In the genomic region with DNA sequence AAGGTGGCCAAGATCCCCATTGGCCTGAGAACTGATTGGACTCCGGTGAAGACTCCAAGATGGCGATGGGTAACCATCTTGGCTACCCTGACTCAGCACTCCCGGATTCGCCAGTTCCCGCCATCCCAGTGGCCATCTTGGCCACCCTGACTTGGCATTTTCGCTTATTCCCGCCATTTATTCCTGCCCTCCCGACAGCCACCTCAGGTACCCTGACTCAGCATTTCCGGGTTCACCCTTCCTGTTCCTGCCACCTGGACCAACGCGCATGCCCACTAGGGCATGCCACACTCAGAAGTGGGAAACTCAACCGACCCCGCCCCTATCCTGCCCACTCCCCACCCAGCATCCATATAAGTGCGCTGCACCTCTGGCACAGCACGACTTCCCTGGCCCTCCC, we compare ENCODE assay signal across 24 cellular contexts. TPM values are rescaled to one million over a fixed set of nuclear protein-coding genes. Genes with fewer than 3 reads are reported as not detected.
"Had no signal": no experiment of that assay in that cellular context is flagged by ENCODE, and none has a peak within 500 bp of the region (broad histone marks: within the 10 kb centered on the region; RNA-seq: fewer than 3 reads in every experiment).

No MANE protein-coding gene starts in this region.

- H3K36me3 ChIP-seq: MG63 had no signal

- DNase-seq: activated B cell treated with CpG ODN at 0.5 μM for 24 hours; activated CD4-positive, alpha-beta T cell treated with anti-CD3 and anti-CD28 coated beads for 1 hour; activated CD4-positive, alpha-beta T cell treated with anti-CD3 and anti-CD28 coated beads, Interleukin-2, amount 10 ng/mL, durations not matched to agents 24 days and 14 days; activated CD4-positive, alpha-beta T cell treated with anti-CD3 and anti-CD28 coated beads, Interleukin-2, amount 50 U/mL, for 48 hours; activated CD8-positive, alpha-beta memory T cell treated with anti-CD3 and anti-CD28 coated beads, Interleukin-2, amount 10 ng/mL, durations not matched to agents 7 days and 5 days; activated effector memory CD4-positive, alpha-beta T cell treated with Interleukin-2 at 50 U/mL for 16 hours; activated naive CD4-positive, alpha-beta T cell treated with anti-CD3 and anti-CD28 coated beads for 36 hours; activated T-cell treated with anti-CD3 and anti-CD28 coated beads, Interleukin-2, amount 50 U/mL, for 24 hours; amygdala; MG63; MV-4-11; NCI-H1092 treated with DMSO at 0.1 percent for 48 hours; NCI-H1417 treated with DMSO at 0.1 percent for 48 hours; NCI-H1694; NCI-H2029; NCI-H2107; NCI-H510A treated with DMSO at 0.1 percent for 48 hours; NCI-H69; SIG-M5; SK-N-SH had no signal

- H3K4me2 ChIP-seq: SK-N-SH had no signal

- H3K9ac ChIP-seq: SK-N-SH had no signal

- H3K9me3 ChIP-seq: MG63, SK-N-SH had no signal

- FAIRE-seq: astrocyte had no signal

- H3K27me3 ChIP-seq: MG63 had no signal

- H3K4me3 ChIP-seq: MG63 had no signal

- ATAC-seq: activated CD8-positive, alpha-beta memory T cell treated with anti-CD3 and anti-CD28 coated beads, Interleukin-2, amount 10 ng/mL, durations not matched to agents 7 days and 5 days had no signal

RNA-seq across cellular contexts. Expression of a gene that starts 7.8 kb away (rescaled TPM):
- total RNA-seq: activated B cell treated with CpG ODN at 0.5 μM for 24 hours; activated CD4-positive, alpha-beta T cell treated with anti-CD3 and anti-CD28 coated beads, Interleukin-2, amount 10 ng/mL, durations not matched to agents 24 days and 14 days; activated CD8-positive, alpha-beta memory T cell treated with anti-CD3 and anti-CD28 coated beads, Interleukin-2, amount 10 ng/mL, durations not matched to agents 7 days and 5 days; activated naive CD4-positive, alpha-beta T cell treated with anti-CD3 and anti-CD28 coated beads for 36 hours; activated T-helper 1 cell treated with anti-CD3 and anti-CD28 coated beads, Interleukin-12 subunit alpha, Interleukin-12 subunit beta, Interleukin-2, Interleukin-4 antibody, amounts not matched to agents 30 ng/mL and 10 ng/mL and 1 ng/mL, durations not matched to agents 14 hours and 24 hours and 36 hours; astrocyte; RPMI7951; T-helper 1 cell treated with Interleukin-12 subunit alpha and Interleukin-12 subunit beta and Interleukin-4 antibody, amounts not matched to agents 30 ng/mL and 1 ng/mL, for 36 hours had no signal
- polyA plus RNA-seq: SK-N-SH had no signal

RNA-seq across cellular contexts. Expression of a gene that starts 12.3 kb away (rescaled TPM):
- total RNA-seq: activated B cell treated with CpG ODN at 0.5 μM for 24 hours; activated CD4-positive, alpha-beta T cell treated with anti-CD3 and anti-CD28 coated beads, Interleukin-2, amount 10 ng/mL, durations not matched to agents 24 days and 14 days; activated CD8-positive, alpha-beta memory T cell treated with anti-CD3 and anti-CD28 coated beads, Interleukin-2, amount 10 ng/mL, durations not matched to agents 7 days and 5 days; activated naive CD4-positive, alpha-beta T cell treated with anti-CD3 and anti-CD28 coated beads for 36 hours; activated T-helper 1 cell treated with anti-CD3 and anti-CD28 coated beads, Interleukin-12 subunit alpha, Interleukin-12 subunit beta, Interleukin-2, Interleukin-4 antibody, amounts not matched to agents 30 ng/mL and 10 ng/mL and 1 ng/mL, durations not matched to agents 14 hours and 24 hours and 36 hours; astrocyte; RPMI7951; T-helper 1 cell treated with Interleukin-12 subunit alpha and Interleukin-12 subunit beta and Interleukin-4 antibody, amounts not matched to agents 30 ng/mL and 1 ng/mL, for 36 hours had no signal
- polyA plus RNA-seq: SK-N-SH had no signal

RNA-seq across cellular contexts. Expression of a gene that starts 24.1 kb away (rescaled TPM):
- total RNA-seq: activated B cell treated with CpG ODN at 0.5 μM for 24 hours; activated CD4-positive, alpha-beta T cell treated with anti-CD3 and anti-CD28 coated beads, Interleukin-2, amount 10 ng/mL, durations not matched to agents 24 days and 14 days; activated CD8-positive, alpha-beta memory T cell treated with anti-CD3 and anti-CD28 coated beads, Interleukin-2, amount 10 ng/mL, durations not matched to agents 7 days and 5 days; activated naive CD4-positive, alpha-beta T cell treated with anti-CD3 and anti-CD28 coated beads for 36 hours; activated T-helper 1 cell treated with anti-CD3 and anti-CD28 coated beads, Interleukin-12 subunit alpha, Interleukin-12 subunit beta, Interleukin-2, Interleukin-4 antibody, amounts not matched to agents 30 ng/mL and 10 ng/mL and 1 ng/mL, durations not matched to agents 14 hours and 24 hours and 36 hours; astrocyte; RPMI7951; T-helper 1 cell treated with Interleukin-12 subunit alpha and Interleukin-12 subunit beta and Interleukin-4 antibody, amounts not matched to agents 30 ng/mL and 1 ng/mL, for 36 hours had no signal
- polyA plus RNA-seq: SK-N-SH had no signal

RNA-seq across cellular contexts. Expression of a gene that starts 30.2 kb away (rescaled TPM):
- total RNA-seq: activated B cell treated with CpG ODN at 0.5 μM for 24 hours; activated CD4-positive, alpha-beta T cell treated with anti-CD3 and anti-CD28 coated beads, Interleukin-2, amount 10 ng/mL, durations not matched to agents 24 days and 14 days; activated CD8-positive, alpha-beta memory T cell treated with anti-CD3 and anti-CD28 coated beads, Interleukin-2, amount 10 ng/mL, durations not matched to agents 7 days and 5 days; activated naive CD4-positive, alpha-beta T cell treated with anti-CD3 and anti-CD28 coated beads for 36 hours; activated T-helper 1 cell treated with anti-CD3 and anti-CD28 coated beads, Interleukin-12 subunit alpha, Interleukin-12 subunit beta, Interleukin-2, Interleukin-4 antibody, amounts not matched to agents 30 ng/mL and 10 ng/mL and 1 ng/mL, durations not matched to agents 14 hours and 24 hours and 36 hours; astrocyte; RPMI7951; T-helper 1 cell treated with Interleukin-12 subunit alpha and Interleukin-12 subunit beta and Interleukin-4 antibody, amounts not matched to agents 30 ng/mL and 1 ng/mL, for 36 hours had no signal
- polyA plus RNA-seq: SK-N-SH had no signal

RNA-seq across cellular contexts. Expression of a gene that starts 48.8 kb away (rescaled TPM):
- total RNA-seq: activated B cell treated with CpG ODN at 0.5 μM for 24 hours; activated CD4-positive, alpha-beta T cell treated with anti-CD3 and anti-CD28 coated beads, Interleukin-2, amount 10 ng/mL, durations not matched to agents 24 days and 14 days; activated CD8-positive, alpha-beta memory T cell treated with anti-CD3 and anti-CD28 coated beads, Interleukin-2, amount 10 ng/mL, durations not matched to agents 7 days and 5 days; activated naive CD4-positive, alpha-beta T cell treated with anti-CD3 and anti-CD28 coated beads for 36 hours; activated T-helper 1 cell treated with anti-CD3 and anti-CD28 coated beads, Interleukin-12 subunit alpha, Interleukin-12 subunit beta, Interleukin-2, Interleukin-4 antibody, amounts not matched to agents 30 ng/mL and 10 ng/mL and 1 ng/mL, durations not matched to agents 14 hours and 24 hours and 36 hours; astrocyte; RPMI7951; T-helper 1 cell treated with Interleukin-12 subunit alpha and Interleukin-12 subunit beta and Interleukin-4 antibody, amounts not matched to agents 30 ng/mL and 1 ng/mL, for 36 hours had no signal
- polyA plus RNA-seq: SK-N-SH had no signal
